In the genomic region with DNA sequence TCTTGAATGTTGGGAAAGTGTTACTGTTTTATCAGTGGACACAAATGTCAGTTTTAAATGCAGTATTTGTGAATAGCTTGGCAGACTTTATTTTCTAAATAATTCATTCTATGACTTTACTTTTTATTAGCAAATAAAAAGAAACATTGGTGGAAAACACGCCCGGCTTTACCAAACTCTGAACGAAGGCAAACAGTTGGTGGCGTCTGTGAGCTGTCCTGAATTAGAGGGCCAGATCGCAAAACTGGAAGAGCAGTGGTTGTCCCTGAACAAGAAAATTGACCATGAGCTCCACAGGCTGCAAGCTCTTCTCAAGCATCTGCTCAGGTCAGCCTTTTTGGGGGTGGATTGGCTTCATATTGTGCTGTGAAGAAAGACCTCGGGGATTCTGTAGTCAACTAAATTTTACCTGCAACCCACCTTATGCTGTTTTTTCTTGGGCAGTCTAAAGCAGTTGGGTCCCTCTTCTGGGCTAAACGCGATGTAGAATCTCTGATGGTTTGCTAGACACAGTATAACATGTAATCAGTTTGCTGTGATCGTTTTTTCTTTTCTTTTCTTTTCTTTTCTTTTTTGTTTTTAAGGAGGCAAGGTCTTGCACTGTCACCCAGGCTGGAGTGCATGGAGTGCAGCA, we compare ENCODE assay signal across 1 cellular context.
TF ChIP-seq lines count a peak whose summit lies in the region.

No MANE protein-coding gene starts in this region.

TF ChIP-seq in H1, 55 proteins besides CTCF, POLR2A, EP300 and RAD21 (continued from another document):
- no peak for TF ChIP-seq KDM5A (IDR thresholded peaks at IDR 0.05; ENCODE audit: low read length)
TF ChIP-seq in H1: peak in this region for 0.
